Comparison of ENCODE assay signal across 26 cellular contexts in genomic region chr20:3180319-3180718, GRCh38.
"Had no signal": no experiment of that assay in that cellular context is flagged by ENCODE, and none has a peak within 500 bp of the region (broad histone marks: within the 10 kb centered on the region; RNA-seq: fewer than 3 reads in every experiment).

No MANE protein-coding gene starts in this region.

- H3K9me3 ChIP-seq: colonic mucosa, esophagus muscularis mucosa, gastroesophageal sphincter, heart left ventricle, left lung, right lobe of liver, suprapubic skin, transverse colon, vagina had no signal

- H3K9me3 Mint-ChIP-seq: dendritic cell treated with granulocyte-macrophage colony-stimulating factor and Interleukin-4, amounts not matched to agents 40 ng/mL and 50 ng/mL, for 4 days; naive thymus-derived CD8-positive, alpha-beta T cell; nephron progenitor cell; stimulated activated naive B cell treated with anti-CD40 and anti-IgM and Interleukin-4, amounts not matched to agents 10 μg/mL and 1 μg/mL and 100 μg/mL, for 72 hours; stimulated activated naive CD8-positive, alpha-beta T cell treated with anti-CD3 and anti-CD28 coated beads, Interleukin-15, amount 100 ng/mL, for 72 hours had no signal

- H3K27me3 Mint-ChIP-seq: progenitor cell of endocrine pancreas had no signal

- H2AFZ ChIP-seq: hepatocyte, parathyroid adenoma had no signal

- H3K27ac Mint-ChIP-seq: dendritic cell treated with granulocyte-macrophage colony-stimulating factor and Interleukin-4, amounts not matched to agents 40 ng/mL and 50 ng/mL, for 4 days; naive thymus-derived CD8-positive, alpha-beta T cell; nephron progenitor cell; progenitor cell of endocrine pancreas; stimulated activated naive B cell treated with anti-CD40 and anti-IgM and Interleukin-4, amounts not matched to agents 10 μg/mL and 1 μg/mL and 100 μg/mL, for 72 hours had no signal

- DNase-seq: colonic mucosa; effector CD8-positive, alpha-beta T cell; foreskin keratinocyte; heart left ventricle; left cardiac atrium; mesendoderm; naive thymus-derived CD8-positive, alpha-beta T cell; nephron progenitor cell; small intestine; stimulated activated CD4-positive, alpha-beta T cell treated with anti-CD3 and anti-CD28 coated beads, Interleukin-15, amount 100 ng/mL, for 24 hours; stimulated activated CD4-positive, alpha-beta T cell treated with anti-CD3 and anti-CD28 coated beads, Interleukin-2, amount 100 ng/mL, for 48 hours; stimulated activated naive B cell treated with anti-CD40 and anti-IgM and Interleukin-4, amounts not matched to agents 10 μg/mL and 1 μg/mL and 100 μg/mL, for 72 hours; stimulated activated naive CD8-positive, alpha-beta T cell treated with anti-CD3 and anti-CD28 coated beads, Interleukin-15, amount 100 ng/mL, for 72 hours; transverse colon had no signal

- H3K4me3 Mint-ChIP-seq: dendritic cell treated with granulocyte-macrophage colony-stimulating factor and Interleukin-4, amounts not matched to agents 40 ng/mL and 50 ng/mL, for 4 days; naive thymus-derived CD8-positive, alpha-beta T cell; nephron progenitor cell; stimulated activated naive B cell treated with anti-CD40 and anti-IgM and Interleukin-4, amounts not matched to agents 10 μg/mL and 1 μg/mL and 100 μg/mL, for 72 hours; stimulated activated naive CD8-positive, alpha-beta T cell treated with anti-CD3 and anti-CD28 coated beads, Interleukin-15, amount 100 ng/mL, for 72 hours had no signal

- H3K36me3 ChIP-seq: colonic mucosa, gastroesophageal sphincter, left lung, right lobe of liver, suprapubic skin, transverse colon, vagina had no signal

- ATAC-seq: foreskin keratinocyte; gastroesophageal sphincter; heart left ventricle; left cardiac atrium; left lung; naive thymus-derived CD8-positive, alpha-beta T cell; right lobe of liver; stimulated activated naive B cell treated with anti-CD40 and anti-IgM and Interleukin-4, amounts not matched to agents 10 μg/mL and 1 μg/mL and 100 μg/mL, for 72 hours; stimulated activated naive CD8-positive, alpha-beta T cell treated with anti-CD3 and anti-CD28 coated beads, Interleukin-15, amount 100 ng/mL, for 72 hours had no signal

- H3K4me1 Mint-ChIP-seq: stimulated activated naive CD8-positive, alpha-beta T cell treated with anti-CD3 and anti-CD28 coated beads, Interleukin-15, amount 100 ng/mL, for 72 hours had no signal

- H3K27ac ChIP-seq: colonic mucosa, esophagus muscularis mucosa, foreskin keratinocyte, gastroesophageal sphincter, heart left ventricle, hepatocyte, left lung, parathyroid adenoma, right lobe of liver, suprapubic skin, transverse colon, vagina had no signal

- FAIRE-seq: endothelial cell of umbilical vein, islet of Langerhans, small intestine had no signal

- H3K4me1 ChIP-seq: colonic mucosa, left lung, suprapubic skin, vagina had no signal

- H3K4me2 ChIP-seq: hepatocyte had no signal

- H3K4me3 ChIP-seq: colonic mucosa, esophagus muscularis mucosa, gastroesophageal sphincter, heart left ventricle, hepatocyte, left lung, right lobe of liver, suprapubic skin, transverse colon, vagina had no signal

- H3K79me2 ChIP-seq: parathyroid adenoma had no signal

- H3K27me3 ChIP-seq: colonic mucosa, esophagus muscularis mucosa, foreskin keratinocyte, gastroesophageal sphincter, heart left ventricle, hepatocyte, right lobe of liver, suprapubic skin, vagina had no signal

- H3K9ac ChIP-seq: parathyroid adenoma had no signal
